Comparison of ENCODE assay signal across 8 cellular contexts in genomic region chr3:169149349-169149890, GRCh38.
A peak's percentile ranks its signal among the peaks of the same experiment; 100 is the strongest.
DNase-seq lines count a peak whose midpoint lies in the region; ATAC-seq and TF ChIP-seq lines count a peak whose summit lies in the region.

No MANE protein-coding gene starts in this region.

- H3K27me3 Mint-ChIP-seq in activated naive CD8-positive, alpha-beta T cell treated with anti-CD3 and anti-CD28 coated beads, Interleukin-2, amount 50 U/mL, for 24 hours, result peaks cover 71% of the 10 kb centered on the region

- no peaks in the 10 kb centered on the region for H3K9me3 Mint-ChIP-seq in activated naive CD8-positive, alpha-beta T cell treated with anti-CD3 and anti-CD28 coated beads, Interleukin-2, amount 50 U/mL, for 24 hours

- no peak for TF ChIP-seq POLR2A in heart left ventricle (IDR thresholded peaks at IDR 0.05)

- H3K36me3 Mint-ChIP-seq in activated naive CD8-positive, alpha-beta T cell treated with anti-CD3 and anti-CD28 coated beads, Interleukin-2, amount 50 U/mL, for 24 hours (ENCODE audit: low read depth), result no peaks in the 10 kb centered on the region

- peaks cover 0 to 44% (median 6%) of the 10 kb centered on the region in 12 donors for H3K4me1 ChIP-seq in heart left ventricle

- H3K36me3 ChIP-seq in heart left ventricle, result no peaks in the 10 kb centered on the region

- peaks cover 21% of the 10 kb centered on the region for H3K4me1 Mint-ChIP-seq in activated naive CD8-positive, alpha-beta T cell treated with anti-CD3 and anti-CD28 coated beads, Interleukin-2, amount 50 U/mL, for 24 hours

- WGBS in heart left ventricle, 4 donors, result 3 to 7% (median 3%) methylated on average over 9 to 30 of the region's 30 CpGs

- H3K27ac Mint-ChIP-seq in activated naive CD8-positive, alpha-beta T cell treated with anti-CD3 and anti-CD28 coated beads, Interleukin-2, amount 50 U/mL, for 24 hours, result no peak overlapping the region

- DNase-seq in GM12864 (ENCODE audit: low read depth) (peak; percentile 24), NAMALWA (ENCODE audit: low spot score) (peak; percentile 84), heart left ventricle (peak; percentile 84 to 89 (median 85)), posterior vena cava (ENCODE audit: low spot score) (peak; percentile 92), ureter (ENCODE audit: low spot score) (peak; percentile 85)
- DNase-seq in activated naive CD8-positive, alpha-beta T cell treated with anti-CD3 and anti-CD28 coated beads, Interleukin-2, amount 50 U/mL, for 24 hours, result peak; percentile 78

- no peaks in the 10 kb centered on the region for H3K9me3 ChIP-seq in heart left ventricle

- peak overlapping the region; percentile 53 for H3K4me3 Mint-ChIP-seq in activated naive CD8-positive, alpha-beta T cell treated with anti-CD3 and anti-CD28 coated beads, Interleukin-2, amount 50 U/mL, for 24 hours

- peaks cover 0 to 51% (median 31%) of the 10 kb centered on the region in 9 donors for H3K27me3 ChIP-seq in heart left ventricle

- no peak overlapping the region for H3K4me3 ChIP-seq in GM12864 (ENCODE audit: low read depth, low read length)
- H3K4me3 ChIP-seq in heart left ventricle, result peak overlapping the region in 11 of 12 donors; percentile 1 to 72 (median 43)

- intact Hi-C loops in heart left ventricle (cut with DNase I), result loop anchor here (1.0 to 10.0 kb wide), 15 partner anchors 107 to 618 kb away; partner anchors contain the start of genes MECOM (in 4 of the 10), ACTRT3 (in 2 of the 10) and TERC (in 2 of the 10)
- intact Hi-C loops in posterior vena cava (cut with DNase I), result loop anchor here (5.0 kb wide), 2 partner anchors 513 to 518 kb away; partner anchors contain the start of gene MECOM (in 1 of the 2)

- TF ChIP-seq CTCF in GM12864 (IDR thresholded peaks at IDR 0.05; ENCODE audit: low read depth, low read length, missing control alignments), result peak; percentile 84
- peak; percentile 64 to 93 (median 87) for TF ChIP-seq CTCF in heart left ventricle (IDR thresholded peaks at IDR 0.05)

- ATAC-seq in HG02610 (IDR thresholded peaks at IDR 0.05; ENCODE audit: unreplicated experiment) (peak; percentile 98), SK-N-SH treated with all-trans-retinoic acid at 6 μM for 48 hours (peak; percentile 86), heart left ventricle (peak; percentile 79 to 88 (median 84))
- ATAC-seq in activated naive CD8-positive, alpha-beta T cell treated with anti-CD3 and anti-CD28 coated beads, Interleukin-2, amount 50 U/mL, for 24 hours, result peak; percentile 91

- H3K27ac ChIP-seq in heart left ventricle, result peak overlapping the region; percentile 47 to 90 (median 70)

TF ChIP-seq in SK-N-SH treated with all-trans-retinoic acid at 6 μM for 48 hours, 23 proteins besides CTCF, POLR2A, EP300 and RAD21:
- TF ChIP-seq OSR1 (CRISPR knock-in tag; IDR thresholded peaks at IDR 0.05) (no peak), PPARA (CRISPR knock-in tag; IDR thresholded peaks at IDR 0.05; ENCODE audit: borderline replicate concordance) (no peak), ISL1 (CRISPR knock-in tag; IDR thresholded peaks at IDR 0.05) (no peak), ZNF8 (CRISPR knock-in tag; IDR thresholded peaks at IDR 0.05) (no peak), TCF4 (CRISPR knock-in tag; IDR thresholded peaks at IDR 0.05; ENCODE audit: borderline replicate concordance) (no peak), ZC3H10 (CRISPR knock-in tag; IDR thresholded peaks at IDR 0.05) (no peak), POU6F1 (CRISPR knock-in tag; IDR thresholded peaks at IDR 0.05; ENCODE audit: borderline replicate concordance, low read depth) (no peak)

Comparison
In these comparisons a context has a peak if more than half of its experiments do, and no peak if none do; other contexts are left out.
1. DNase-seq: peak in every context shown above with its lines; median percentile 92 in posterior vena cava; 85 in heart left ventricle; 85 in ureter; 84 in NAMALWA; 78 in activated naive CD8-positive, alpha-beta T cell treated with anti-CD3 and anti-CD28 coated beads, Interleukin-2, amount 50 U/mL, for 24 hours; 24 in GM12864.